Comparison of ENCODE assay signal across 14 cellular contexts in the genomic region with DNA sequence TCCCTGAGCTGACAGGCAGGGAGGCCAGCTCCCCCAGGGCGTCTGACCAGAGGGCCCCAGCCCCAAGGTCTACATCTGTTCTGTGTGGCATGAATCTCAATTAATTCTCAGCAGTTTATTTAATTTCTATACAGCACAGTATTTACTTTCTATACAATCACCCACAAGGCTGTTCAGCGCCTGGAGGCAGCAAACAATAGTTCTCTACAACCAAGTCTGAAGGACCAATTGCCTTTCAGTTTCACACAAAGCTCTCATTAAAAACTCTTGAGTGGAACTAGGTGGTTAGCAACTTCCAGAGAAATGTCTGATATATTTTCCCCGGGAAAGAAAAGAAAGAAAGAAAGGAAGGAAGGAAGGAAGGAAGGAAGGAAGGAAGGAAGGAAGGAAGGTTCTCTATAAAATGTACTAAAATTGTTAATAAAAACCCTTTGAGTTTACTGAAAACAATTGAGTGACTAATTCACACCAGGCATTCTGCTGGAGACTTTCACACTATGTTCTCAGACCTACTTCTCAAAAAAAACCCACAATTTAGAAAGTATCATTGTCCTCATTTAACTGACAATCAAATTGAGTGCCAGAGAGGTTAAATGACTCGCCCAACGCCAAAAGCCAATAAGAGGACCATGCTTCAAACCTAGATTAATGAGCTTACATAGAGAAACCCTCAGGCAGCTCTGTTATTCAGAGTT.
A peak's percentile ranks its signal among the peaks of the same experiment; 100 is the strongest.
DNase-seq lines count a peak whose midpoint lies in the region; ATAC-seq and TF ChIP-seq lines count a peak whose summit lies in the region.
"Had no signal": no experiment of that assay in that cellular context is flagged by ENCODE, and none has a peak within 500 bp of the region (broad histone marks: within the 10 kb centered on the region; RNA-seq: fewer than 3 reads in every experiment).

No MANE protein-coding gene starts in this region.

- H3K27ac ChIP-seq in CD8-positive, alpha-beta T cell (ENCODE audit: low read depth, low read length), result no peak overlapping the region
- H3K27ac ChIP-seq in IMR-90 (ENCODE audit: insufficient read depth, low read length), result no peak overlapping the region
- H3K27ac ChIP-seq in substantia nigra (ENCODE audit: low read depth, low read length, poor library complexity, severe bottlenecking), result no peak overlapping the region
- H3K27ac ChIP-seq: KMS-11, Peyer's patch had no signal

- BruUV-seq in IMR-90 (replicated peaks; lab: Mats Ljungman, UMichigan), result no TSS peak

- H3K9me3 ChIP-seq in CD8-positive, alpha-beta T cell (ENCODE audit: low read length), result no peaks in the 10 kb centered on the region
- H3K9me3 ChIP-seq in IMR-90 (ENCODE audit: control insufficient read depth, insufficient read depth, low read length), result no peaks in the 10 kb centered on the region
- H3K9me3 ChIP-seq: Peyer's patch had no signal

- H3K36me3 ChIP-seq in CD8-positive, alpha-beta T cell (ENCODE audit: insufficient read depth, low read length), result no peaks in the 10 kb centered on the region
- H3K36me3 ChIP-seq in IMR-90 (ENCODE audit: control insufficient read depth, insufficient read depth, low read length), result no peaks in the 10 kb centered on the region
- H3K36me3 ChIP-seq: Peyer's patch had no signal

- no peak overlapping the region for H3K18ac ChIP-seq in IMR-90 (ENCODE audit: low read depth, low read length)

- no peak overlapping the region for H2AK5ac ChIP-seq in IMR-90 (ENCODE audit: low read depth, low read length)

- H3K27ac Mint-ChIP-seq in CD8-positive, alpha-beta T cell, result peak overlapping the region; percentile 77
- no peak overlapping the region for H3K27ac Mint-ChIP-seq in activated T-helper 17 cell treated with anti-CD3 and anti-CD28 coated beads, Interleukin-2, amount 50 U/mL, for 72 hours
- H3K27ac Mint-ChIP-seq in naive thymus-derived CD8-positive, alpha-beta T cell, result peak overlapping the region in 6 of 10 donors; percentile 4 to 60 (median 39)

- H3K9me3 Mint-ChIP-seq in CD8-positive, alpha-beta T cell, result peaks cover 3% of the 10 kb centered on the region
- H3K9me3 Mint-ChIP-seq in activated T-helper 17 cell treated with anti-CD3 and anti-CD28 coated beads, Interleukin-2, amount 50 U/mL, for 72 hours, result no peaks in the 10 kb centered on the region
- peaks cover 0 to 6% (median 3%) of the 10 kb centered on the region in 9 donors for H3K9me3 Mint-ChIP-seq in naive thymus-derived CD8-positive, alpha-beta T cell

- no peaks in the 10 kb centered on the region for H3K27me3 Mint-ChIP-seq in CD8-positive, alpha-beta T cell (ENCODE audit: low read depth)
- peaks cover 28% of the 10 kb centered on the region for H3K27me3 Mint-ChIP-seq in activated T-helper 17 cell treated with anti-CD3 and anti-CD28 coated beads, Interleukin-2, amount 50 U/mL, for 72 hours
- H3K27me3 Mint-ChIP-seq in naive thymus-derived CD8-positive, alpha-beta T cell, result peaks cover 0 to 2% (median 0%) of the 10 kb centered on the region in 5 donors

- H3K4me3 Mint-ChIP-seq in CD8-positive, alpha-beta T cell, result peak overlapping the region; percentile 74
- H3K4me3 Mint-ChIP-seq in activated T-helper 17 cell treated with anti-CD3 and anti-CD28 coated beads, Interleukin-2, amount 50 U/mL, for 72 hours, result peak overlapping the region; percentile 29
- H3K4me3 Mint-ChIP-seq in naive thymus-derived CD8-positive, alpha-beta T cell, result peak overlapping the region in 4 of 10 donors; percentile 17 to 81 (median 74)

- no peak overlapping the region for H3K4me3 ChIP-seq in CD8-positive, alpha-beta T cell (ENCODE audit: low read depth, low read length)
- no peak overlapping the region for H3K4me3 ChIP-seq in IMR-90 (ENCODE audit: insufficient read depth, low read depth, low read length)

- H3K9ac ChIP-seq in IMR-90 (ENCODE audit: low read depth, low read length), result no peak overlapping the region
- H3K9ac ChIP-seq: KMS-11 had no signal

- H3K4me1 ChIP-seq in CD8-positive, alpha-beta T cell (ENCODE audit: insufficient read depth, low read length), result peaks cover 9% of the 10 kb centered on the region
- no peaks in the 10 kb centered on the region for H3K4me1 ChIP-seq in IMR-90 (ENCODE audit: control insufficient read depth, insufficient read depth, low read length)
- H3K4me1 ChIP-seq: Peyer's patch had no signal

- intact Hi-C loops in CD8-positive, alpha-beta T cell (cut with DNase I, micrococcal nuclease), result loop anchor here in 1 of 2 experiments (10.0 kb wide), 1 partner anchor 59 kb away; the partner anchor contains the start of gene METTL24
- intact Hi-C loops in IMR-90 (cut with micrococcal nuclease), result no loop called here

- DNase-seq in CD8-positive, alpha-beta T cell, result no peak
- no peak for DNase-seq in IMR-90
- no peak for DNase-seq in naive thymus-derived CD8-positive, alpha-beta T cell
- DNase-seq in substantia nigra (lab: John Stamatoyannopoulos, UW), result no peak
- no peak for DNase-seq in amygdala (lab: John Stamatoyannopoulos, UW)
- DNase-seq in effector CD4-positive, alpha-beta T cell, result no peak
- DNase-seq: AML-193, foreskin melanocyte, GF-D8, left ventricle myocardium superior, NCI-H510A treated with DMSO at 0.1 percent for 48 hours, Peyer's patch had no signal

- no peak overlapping the region for H4K8ac ChIP-seq in IMR-90 (ENCODE audit: low read depth in 2 of 2, low read length in 2 of 2)

- H4K91ac ChIP-seq in IMR-90 (ENCODE audit: insufficient read depth, low read depth, low read length), result no peak overlapping the region

- dilution Hi-C loops in IMR-90 (cut with HindIII; ENCODE audit: low sequenced_read_pairs, unreplicated experiment), result no loop called here

- H3K14ac ChIP-seq in IMR-90 (replicated peaks; ENCODE audit: low read depth, low read length), result no peak overlapping the region

- no peaks in the 10 kb centered on the region for H3K79me1 ChIP-seq in IMR-90 (ENCODE audit: low read depth in 1 of 2, low read length in 2 of 2)

- H2AFZ ChIP-seq in IMR-90 (replicated peaks; ENCODE audit: low read length, poor library complexity), result peak overlapping the region; percentile 32

- H2BK20ac ChIP-seq in IMR-90 (ENCODE audit: low read depth, low read length), result no peak overlapping the region

- POLR2A ChIA-PET in CD8-positive, alpha-beta T cell (lab: Charles Lee), result interaction anchor here (0.6 to 1.4 kb wide), 4 partner anchors 20 to 123 kb away, joined by 3 to 11 read pairs (median 4); no protein-coding TSS in a partner anchor
- POLR2A ChIA-PET in IMR-90 (lab: Charles Lee; ENCODE audit: unreplicated experiment), result interaction anchor here (0.6 kb wide), 1 partner anchor 40 kb away, joined by 6 read pairs; no protein-coding TSS in a partner anchor
- POLR2A ChIA-PET in naive thymus-derived CD8-positive, alpha-beta T cell (lab: Charles Lee), result no interaction called here

- TF ChIP-seq CTCF in CD8-positive, alpha-beta T cell (IDR thresholded peaks at IDR 0.05), result no peak
- no peak for TF ChIP-seq CTCF in IMR-90 (conservative IDR thresholded peaks at IDR 0.05; ENCODE audit: low read depth, low read length)

- in situ Hi-C loops in IMR-90 (cut with MboI; ENCODE audit: low sequenced_read_pairs), result no loop called here

- H2BK5ac ChIP-seq in IMR-90 (ENCODE audit: low read depth, low read length, poor library complexity, severe bottlenecking), result no peak overlapping the region

- peak; percentile 40 for ATAC-seq in CD8-positive, alpha-beta T cell
- no peak for ATAC-seq in IMR-90 (ENCODE audit: low read depth)
- peak; percentile 40 for ATAC-seq in activated T-helper 17 cell treated with anti-CD3 and anti-CD28 coated beads, Interleukin-2, amount 50 U/mL, for 72 hours (replicated peaks)
- ATAC-seq in naive thymus-derived CD8-positive, alpha-beta T cell, result no peak
- ATAC-seq: left ventricle myocardium superior had no signal

- no peak for TF ChIP-seq POLR2A in IMR-90 (IDR thresholded peaks at IDR 0.05; ENCODE audit: low read depth, low read length)

- CTCF ChIA-PET in CD8-positive, alpha-beta T cell (lab: Charles Lee), result no interaction called here
- CTCF ChIA-PET in IMR-90 (lab: Yijun Ruan, JAX), result interaction anchor here (0.6 to 1.3 kb wide), 2 partner anchors 58 to 96 kb away, joined by 3 to 4 read pairs; no protein-coding TSS in a partner anchor

- no peak overlapping the region for H3K56ac ChIP-seq in IMR-90 (ENCODE audit: extremely low read depth, insufficient read depth, low read length)

- H2BK120ac ChIP-seq in IMR-90 (ENCODE audit: low read depth, low read length), result no peak overlapping the region

- no peak overlapping the region for H3K4me2 ChIP-seq in IMR-90 (ENCODE audit: low read depth, low read length)
- H3K4me2 ChIP-seq: KMS-11 had no signal

- H3K9me1 ChIP-seq in IMR-90 (ENCODE audit: insufficient read depth, low read length), result no peaks in the 10 kb centered on the region

- WGBS in IMR-90 (ENCODE audit: extremely low coverage in 2 of 2, insufficient read length in 1 of 2), 2 experiments, result no CpG with 5 or more reads among the region's 5 CpGs

- H3K23ac ChIP-seq in IMR-90 (ENCODE audit: low read depth, low read length), result no peak overlapping the region

- no peaks in the 10 kb centered on the region for H4K20me1 ChIP-seq in IMR-90 (ENCODE audit: insufficient read depth, low read length)

- H3K36me3 Mint-ChIP-seq in CD8-positive, alpha-beta T cell, result no peaks in the 10 kb centered on the region
- no peaks in the 10 kb centered on the region for H3K36me3 Mint-ChIP-seq in activated T-helper 17 cell treated with anti-CD3 and anti-CD28 coated beads, Interleukin-2, amount 50 U/mL, for 72 hours (ENCODE audit: low read depth)
- peaks cover 0 to 6% (median 5%) of the 10 kb centered on the region in 3 donors for H3K36me3 Mint-ChIP-seq in naive thymus-derived CD8-positive, alpha-beta T cell

- no peak for TF ChIP-seq RAD21 in IMR-90 (IDR thresholded peaks at IDR 0.05; ENCODE audit: low read length)

- no peak overlapping the region for H2BK15ac ChIP-seq in IMR-90 (ENCODE audit: low read depth, low read length)

- H4K5ac ChIP-seq in IMR-90 (ENCODE audit: low read depth, low read length), result no peak overlapping the region

- H2AK9ac ChIP-seq in IMR-90 (replicated peaks; ENCODE audit: low read depth, low read length, poor library complexity), result peak overlapping the region; percentile 29

- H3K4ac ChIP-seq in IMR-90 (ENCODE audit: low read depth, low read length), result no peak overlapping the region

- peaks cover 28% of the 10 kb centered on the region for H3K4me1 Mint-ChIP-seq in CD8-positive, alpha-beta T cell (ENCODE audit: low read depth)
- H3K4me1 Mint-ChIP-seq in activated T-helper 17 cell treated with anti-CD3 and anti-CD28 coated beads, Interleukin-2, amount 50 U/mL, for 72 hours, result no peaks in the 10 kb centered on the region
- peaks cover 8 to 28% (median 23%) of the 10 kb centered on the region in 4 donors for H3K4me1 Mint-ChIP-seq in naive thymus-derived CD8-positive, alpha-beta T cell

- H3K27me3 ChIP-seq in CD8-positive, alpha-beta T cell (ENCODE audit: insufficient read depth, low read length), result no peaks in the 10 kb centered on the region
- H3K27me3 ChIP-seq in IMR-90 (ENCODE audit: control insufficient read depth, insufficient read depth, low read length), result peaks cover 17% of the 10 kb centered on the region
- H3K27me3 ChIP-seq: Peyer's patch had no signal

Comparison
In these comparisons a context has a peak if more than half of its experiments do, and no peak if none do; other contexts are left out.
1. ATAC-seq: peak in CD8-positive, alpha-beta T cell (single experiment) and activated T-helper 17 cell treated with anti-CD3 and anti-CD28 coated beads, Interleukin-2, amount 50 U/mL, for 72 hours (single experiment); none in IMR-90 (single experiment) and naive thymus-derived CD8-positive, alpha-beta T cell (0 of 2).